8 cellular contexts compared by ENCODE assay signal in genomic region chr19:50728084-50728737, GRCh38. TPM values are rescaled to one million over a fixed set of nuclear protein-coding genes. Genes with fewer than 3 reads are reported as not detected.
DNase-seq lines count a peak whose midpoint lies in the region; ATAC-seq, FAIRE-seq and TF ChIP-seq lines count a peak whose summit lies in the region.

No MANE protein-coding gene starts in this region.

- H3K36me3 Mint-ChIP-seq in H9 (ENCODE audit: insufficient read depth in 1 of 3, low read depth in 3 of 3) (no peaks in the 10 kb centered on the region; a peak in 2 of 7 replicates), WTC11 (no peaks in the 10 kb centered on the region), chondrocyte (ENCODE audit: low read depth) (no peaks in the 10 kb centered on the region)

- H3K79me2 ChIP-seq in H9 (ENCODE audit: insufficient read depth, low read length) (no peaks in the 10 kb centered on the region), HepG2 (ENCODE audit: insufficient read depth, low read length) (no peaks in the 10 kb centered on the region), Karpas-422 (ENCODE audit: low read length) (no peaks in the 10 kb centered on the region)

- no peak for TF ChIP-seq POLR2A in HepG2 (IDR thresholded peaks at IDR 0.05; ENCODE audit: insufficient read depth in 1 of 2, low read depth in 2 of 2, low read length in 2 of 2)

- H3K9me3 ChIP-seq in H9 (ENCODE audit: control insufficient read depth, low read depth, low read length) (no peaks in the 10 kb centered on the region), HepG2 (ENCODE audit: low read length) (no peaks in the 10 kb centered on the region), Karpas-422 (ENCODE audit: low read length) (no peaks in the 10 kb centered on the region)

- no peaks in the 10 kb centered on the region; the same call in 1 of the 2 replicates for H3K4me1 ChIP-seq in H9 (ENCODE audit: insufficient read depth, low read length)
- no peaks in the 10 kb centered on the region for H3K4me1 ChIP-seq in HepG2 (ENCODE audit: insufficient read depth, low read length)
- peaks cover 9% of the 10 kb centered on the region for H3K4me1 ChIP-seq in Karpas-422 (ENCODE audit: low read length)

- H3T11ph ChIP-seq in H9 (ENCODE audit: low read length) = no peak overlapping the region

- no peak overlapping the region for H4K8ac ChIP-seq in H9 (replicated peaks; ENCODE audit: insufficient read length, low read depth, low read length)

- H4K20me1 ChIP-seq in H9 (ENCODE audit: control insufficient read depth, insufficient read depth, insufficient read length) (no peaks in the 10 kb centered on the region), HepG2 (ENCODE audit: insufficient read depth, low read length) (no peaks in the 10 kb centered on the region), Karpas-422 (ENCODE audit: insufficient read depth, low read depth, low read length) (no peaks in the 10 kb centered on the region)

- no peak for TF ChIP-seq CTCF in H9 (conservative IDR thresholded peaks at IDR 0.05)
- TF ChIP-seq CTCF in WTC11 (IDR thresholded peaks at IDR 0.05) = no peak
- no peak for TF ChIP-seq CTCF in chondrocyte (IDR thresholded peaks at IDR 0.05)
- TF ChIP-seq CTCF in HepG2 (CRISPR knock-in tag; IDR thresholded peaks at IDR 0.05) = no peak

- CTCF ChIA-PET in WTC11 (lab: Charles Lee) (interaction anchor here (0.6 to 1.7 kb wide), 16 partner anchors 23 to 402 kb away, joined by 3 to 12 read pairs (median 6); partner anchors contain the start of gene JOSD2), HepG2 (lab: Yijun Ruan, JAX; ENCODE audit: low intra/inter-chr PET ratio, low total read pairs) (no interaction called here)

- peak overlapping the region; percentile 35 for H3K18ac ChIP-seq in H9 (ENCODE audit: insufficient read length, low read depth, low read length)

- H3K4me2 ChIP-seq in H9 (ENCODE audit: insufficient read depth, insufficient read length, low read length) = peak overlapping the region; percentile 31
- H3K4me2 ChIP-seq in HepG2 (ENCODE audit: low read depth, low read length) = no peak overlapping the region
- H3K4me2 ChIP-seq in Karpas-422 (ENCODE audit: low read depth, low read length, poor library complexity, severe bottlenecking) = no peak overlapping the region

- H3K9ac ChIP-seq in H9 (ENCODE audit: extremely low read depth, insufficient read length, low read length) = no peak overlapping the region
- no peak overlapping the region for H3K9ac ChIP-seq in HepG2 (ENCODE audit: insufficient read depth, low read depth, low read length)
- no peak overlapping the region for H3K9ac ChIP-seq in Karpas-422 (ENCODE audit: low read length)

- H2AFZ ChIP-seq in H9 (ENCODE audit: low read length) (no peak overlapping the region), HepG2 (ENCODE audit: low read length) (no peak overlapping the region), Karpas-422 (ENCODE audit: low read length) (no peak overlapping the region)

- in situ Hi-C loops in HepG2 (cut with HindIII; ENCODE audit: extremely low pct_ligation_motif_present, low pct_unique_long_range_greater_than_20kb) = no loop called here

- DNase-seq in H9 (peak; percentile 99), WTC11 (ENCODE audit: low spot score) (peak; percentile 99), chondrocyte (ENCODE audit: low spot score) (no peak), HepG2 (ENCODE audit: low spot score) (peak; percentile 20), NCI-H2107 treated with DMSO at 0.1 percent for 48 hours (lab: John Stamatoyannopoulos, UW; ENCODE audit: unreplicated experiment) (no peak), Karpas-422 (no peak)
- DNase-seq in stimulated activated CD8-positive, alpha-beta memory T cell treated with anti-CD3 and anti-CD28 coated beads, Interleukin-15, amount 100 ng/mL, for 4 hours (ENCODE audit: low read depth in 2 of 2) = peak; percentile 71 to 81

- no peak overlapping the region for H3K23ac ChIP-seq in H9 (ENCODE audit: insufficient read length, low read depth, low read length)

- H3K27me3 ChIP-seq in H9 (ENCODE audit: insufficient read depth, low read length) (no peaks in the 10 kb centered on the region; the same call in 1 of the 2 replicates), HepG2 (ENCODE audit: control insufficient read depth in 1 of 2, insufficient read depth in 2 of 2, low read length in 2 of 2) (peaks cover 9 to 30% of the 10 kb centered on the region in 2 experiments), Karpas-422 (ENCODE audit: low read length) (no peaks in the 10 kb centered on the region)

- TF ChIP-seq EP300 in HepG2 (IDR thresholded peaks at IDR 0.05; ENCODE audit: low read depth in 2 of 2, low read length in 2 of 2) (no peak), HepG2 (CRISPR knock-in tag; IDR thresholded peaks at IDR 0.05; ENCODE audit: borderline replicate concordance) (no peak)

- H2BK20ac ChIP-seq in H9 (ENCODE audit: low read depth, low read length, poor library complexity, severe bottlenecking) = no peak overlapping the region

- TF ChIP-seq RAD21 in HepG2 (CRISPR knock-in tag; IDR thresholded peaks at IDR 0.05) = no peak

- no TSS peak for BruUV-seq in HepG2 (replicated peaks; lab: Mats Ljungman, UMichigan)

- H3K56ac ChIP-seq in H9 (ENCODE audit: insufficient read length, low read depth, low read length) = no peak overlapping the region

- H3K4me3 Mint-ChIP-seq in H9 (peak overlapping the region; percentile 50 to 70), WTC11 (peak overlapping the region; percentile 90), chondrocyte (ENCODE audit: unreplicated experiment) (peak overlapping the region; percentile 35)

- no peak overlapping the region for H2BK5ac ChIP-seq in H9 (ENCODE audit: insufficient read length, low read length)

- H3K4me1 Mint-ChIP-seq in H9 = peaks cover 23 to 36% of the 10 kb centered on the region in 2 experiments
- peaks cover 26% of the 10 kb centered on the region for H3K4me1 Mint-ChIP-seq in WTC11
- peaks cover 11% of the 10 kb centered on the region for H3K4me1 Mint-ChIP-seq in chondrocyte (ENCODE audit: low read depth)

- H3K27me3 Mint-ChIP-seq in H9 (ENCODE audit: low read depth) = peaks cover 45% of the 10 kb centered on the region
- H3K27me3 Mint-ChIP-seq in WTC11 (ENCODE audit: low read depth) = peaks cover 27% of the 10 kb centered on the region
- H3K27me3 Mint-ChIP-seq in chondrocyte (ENCODE audit: low read depth) = peaks cover 7% of the 10 kb centered on the region

- no peak overlapping the region for H3K14ac ChIP-seq in H9 (ENCODE audit: insufficient read depth, low read length)

- H2BK12ac ChIP-seq in H9 (ENCODE audit: insufficient read length, low read depth, low read length) = no peak overlapping the region

- POLR2A ChIA-PET in WTC11 (lab: Charles Lee) (interaction anchor here (1.0 to 1.1 kb wide), 2 partner anchors 11 to 53 kb away, joined by 3 to 4 read pairs; no protein-coding TSS in a partner anchor), HepG2 (lab: Yijun Ruan, JAX) (no interaction called here)

- no peak overlapping the region for H3K4ac ChIP-seq in H9 (ENCODE audit: low read depth, low read length)

- no CpG with 5 or more reads among the region's 39 CpGs for WGBS in H9 (ENCODE audit: extremely low coverage, insufficient read length, low lambda C conversion rate)
- 18% methylated on average over 20 of the region's 39 CpGs for WGBS in HepG2 (ENCODE audit: low lambda C conversion rate)

- H2BK120ac ChIP-seq in H9 (ENCODE audit: low read depth, low read length, poor library complexity, severe bottlenecking) = no peak overlapping the region

- no peak for FAIRE-seq in HepG2 (lab: Jason Lieb, UNC)

- ATAC-seq in WTC11 (peak; percentile 79), HepG2 (no peak), HG02610 (IDR thresholded peaks at IDR 0.05; ENCODE audit: unreplicated experiment) (no peak)

- H3K9me3 Mint-ChIP-seq in H9 = no peaks in the 10 kb centered on the region
- no peaks in the 10 kb centered on the region for H3K9me3 Mint-ChIP-seq in WTC11
- no peaks in the 10 kb centered on the region for H3K9me3 Mint-ChIP-seq in chondrocyte (ENCODE audit: low read depth)

- H3K36me3 ChIP-seq in HepG2 (replicated peaks in 1 of 2; ENCODE audit: control insufficient read depth in 1 of 2, insufficient read depth in 2 of 2, low read length in 2 of 2) (no peaks in the 10 kb centered on the region), Karpas-422 (ENCODE audit: insufficient read depth, low read length) (no peaks in the 10 kb centered on the region)

- H3K9me2 ChIP-seq in Karpas-422 (replicated peaks; ENCODE audit: insufficient read depth, low read length) = no peaks in the 10 kb centered on the region

- no peak overlapping the region; a peak in 1 of 6 replicates for H3K4me3 ChIP-seq in HepG2 (replicated peaks in 1 of 3; ENCODE audit: insufficient read depth in 1 of 3, low read depth in 2 of 3, low read length in 3 of 3)
- no peak overlapping the region for H3K4me3 ChIP-seq in Karpas-422 (ENCODE audit: low read length)

- no peak overlapping the region for H2BK15ac ChIP-seq in H9 (ENCODE audit: low read depth, low read length)

- H3K27ac ChIP-seq in H9 (ENCODE audit: insufficient read length, low read depth, low read length) (no peak overlapping the region), HepG2 (ENCODE audit: extremely low read length, insufficient read depth, low read length) (no peak overlapping the region), Karpas-422 (ENCODE audit: low read length) (no peak overlapping the region)

- no peak overlapping the region for H4K5ac ChIP-seq in H9 (ENCODE audit: insufficient read length, low read depth, low read length)

- intact Hi-C loops in HepG2 (cut with micrococcal nuclease; ENCODE audit: unreplicated experiment) = no loop called here

- no peaks in the 10 kb centered on the region for H3K23me2 ChIP-seq in H9 (ENCODE audit: insufficient read length, low read depth, low read length, poor library complexity, severe bottlenecking)

- H2AK5ac ChIP-seq in H9 (ENCODE audit: insufficient read length, low read length) = no peak overlapping the region

- H4K91ac ChIP-seq in H9 (ENCODE audit: insufficient read length, low read depth, low read length) = no peak overlapping the region

- peak overlapping the region; percentile 2 to 96 (median 76); a peak in 5 of 7 replicates for H3K27ac Mint-ChIP-seq in H9
- peak overlapping the region; percentile 98 for H3K27ac Mint-ChIP-seq in WTC11
- H3K27ac Mint-ChIP-seq in chondrocyte (ENCODE audit: unreplicated experiment) = no peak overlapping the region

- H3K79me1 ChIP-seq in H9 (ENCODE audit: insufficient read depth, low read depth, low read length, poor library complexity, severe bottlenecking) = no peaks in the 10 kb centered on the region

RNA-seq across cellular contexts. Expression of gene CLEC11A, which starts 5.0 kb away (rescaled TPM):
- total RNA-seq in H9 (2021) = 3.8 and 3.9 TPM in 2 replicates
- 7.6 to 9.5 TPM (median 8.2 TPM) in 3 replicates for total RNA-seq in WTC11 (2021)
- 2.9 to 5.4 TPM (median 5.1 TPM) in 3 replicates for total RNA-seq in chondrocyte
- total RNA-seq in HepG2 (2016; rRNA removed; fragmentation: Illumina TruSeq; extraction: Trizol) = not detected in 2 replicates
- not detected in 2 replicates for total RNA-seq in HepG2 (2016; cell fraction: cytosol; rRNA removed; fragmentation: Illumina TruSeq; extraction: Trizol; ENCODE audit: low read depth)
- not detected in 2 replicates for total RNA-seq in HepG2 (2016; cell fraction: insoluble cytoplasmic fraction; rRNA removed; fragmentation: Illumina TruSeq; extraction: Trizol)
- not detected in 2 replicates for total RNA-seq in HepG2 (2016; cell fraction: membrane; rRNA removed; fragmentation: Illumina TruSeq; extraction: Trizol)
- not detected in 2 replicates for total RNA-seq in HepG2 (2016; cell fraction: nucleus; rRNA removed; fragmentation: Illumina TruSeq; extraction: Trizol)
- not detected in 2 replicates for polyA plus RNA-seq in HepG2 (2011; rRNA removed)
- polyA plus RNA-seq in HepG2 (2011; cell fraction: cytosol; rRNA removed) = not detected in 2 replicates
- not detected in 2 replicates for polyA plus RNA-seq in HepG2 (2011; cell fraction: nucleus; rRNA removed)
- polyA plus RNA-seq in HepG2 (2012) = not detected in 2 replicates
- polyA plus RNA-seq in HepG2 (2016; cell fraction: cytosol; fragmentation: Illumina TruSeq; extraction: Trizol; ENCODE audit: low read depth) = not detected in 2 replicates
- not detected in 2 replicates for polyA plus RNA-seq in HepG2 (2016; cell fraction: insoluble cytoplasmic fraction; fragmentation: Illumina TruSeq; extraction: Trizol; ENCODE audit: low read depth)
- not detected in 2 replicates for polyA plus RNA-seq in HepG2 (2016; cell fraction: membrane; fragmentation: Illumina TruSeq; extraction: Trizol; ENCODE audit: low read depth)
- not detected in 2 replicates for polyA plus RNA-seq in HepG2 (2016; cell fraction: nucleus; fragmentation: Illumina TruSeq; extraction: Trizol; ENCODE audit: insufficient read depth, low read depth)
- not detected in 2 replicates for polyA minus RNA-seq in HepG2 (2011; rRNA and poly(A)+ RNA removed; ENCODE audit: low replicate concordance)
- polyA minus RNA-seq in HepG2 (2011; cell fraction: cytosol; rRNA and poly(A)+ RNA removed) = not detected in 2 replicates
- polyA minus RNA-seq in HepG2 (2011; cell fraction: nucleus; rRNA and poly(A)+ RNA removed) = not detected in 2 replicates
- 0.47 and 1.6 TPM in 2 replicates for total RNA-seq in Karpas-422 (2014; rRNA removed; shearing (Covaris generic); ENCODE audit: low replicate concordance)

RNA-seq across cellular contexts. Expression of gene SHANK1, which starts 8.6 kb away (rescaled TPM):
- total RNA-seq in H9 (2021) = 1.4 and 1.7 TPM in 2 replicates
- total RNA-seq in WTC11 (2021) = 3.9 to 8.7 TPM (median 5.0 TPM) in 3 replicates
- 0.27 to 0.65 TPM (median 0.41 TPM) in 3 replicates for total RNA-seq in chondrocyte
- total RNA-seq in HepG2 (2016; rRNA removed; fragmentation: Illumina TruSeq; extraction: Trizol) = not detected in 2 replicates
- not detected in 2 replicates for total RNA-seq in HepG2 (2016; cell fraction: cytosol; rRNA removed; fragmentation: Illumina TruSeq; extraction: Trizol; ENCODE audit: low read depth)
- not detected in 2 replicates for total RNA-seq in HepG2 (2016; cell fraction: insoluble cytoplasmic fraction; rRNA removed; fragmentation: Illumina TruSeq; extraction: Trizol)
- total RNA-seq in HepG2 (2016; cell fraction: membrane; rRNA removed; fragmentation: Illumina TruSeq; extraction: Trizol) = not detected in 2 replicates
- total RNA-seq in HepG2 (2016; cell fraction: nucleus; rRNA removed; fragmentation: Illumina TruSeq; extraction: Trizol) = not detected in 2 replicates
- not detected in 2 replicates for polyA plus RNA-seq in HepG2 (2011; rRNA removed)
- not detected in 2 replicates for polyA plus RNA-seq in HepG2 (2011; cell fraction: cytosol; rRNA removed)
- not detected in 2 replicates for polyA plus RNA-seq in HepG2 (2011; cell fraction: nucleus; rRNA removed)
- not detected in 2 replicates for polyA plus RNA-seq in HepG2 (2012)
- polyA plus RNA-seq in HepG2 (2016; cell fraction: cytosol; fragmentation: Illumina TruSeq; extraction: Trizol; ENCODE audit: low read depth) = not detected in 2 replicates
- polyA plus RNA-seq in HepG2 (2016; cell fraction: insoluble cytoplasmic fraction; fragmentation: Illumina TruSeq; extraction: Trizol; ENCODE audit: low read depth) = not detected in 2 replicates
- not detected in 2 replicates for polyA plus RNA-seq in HepG2 (2016; cell fraction: membrane; fragmentation: Illumina TruSeq; extraction: Trizol; ENCODE audit: low read depth)
- polyA plus RNA-seq in HepG2 (2016; cell fraction: nucleus; fragmentation: Illumina TruSeq; extraction: Trizol; ENCODE audit: insufficient read depth, low read depth) = not detected in 2 replicates
- polyA minus RNA-seq in HepG2 (2011; rRNA and poly(A)+ RNA removed; ENCODE audit: low replicate concordance) = not detected in 2 replicates
- polyA minus RNA-seq in HepG2 (2011; cell fraction: cytosol; rRNA and poly(A)+ RNA removed) = not detected in 2 replicates
- not detected in 2 replicates for polyA minus RNA-seq in HepG2 (2011; cell fraction: nucleus; rRNA and poly(A)+ RNA removed)
- not detected in 2 replicates for total RNA-seq in Karpas-422 (2014; rRNA removed; shearing (Covaris generic); ENCODE audit: low replicate concordance)

RNA-seq across cellular contexts. Expression of gene GPR32, which starts 42.1 kb away (rescaled TPM):
- total RNA-seq in H9 (2021) = not detected in 2 replicates
- not detected in 3 replicates for total RNA-seq in WTC11 (2021)
- total RNA-seq in chondrocyte = not detected in 3 replicates
- total RNA-seq in HepG2 (2016; rRNA removed; fragmentation: Illumina TruSeq; extraction: Trizol) = not detected in 2 replicates
- total RNA-seq in HepG2 (2016; cell fraction: cytosol; rRNA removed; fragmentation: Illumina TruSeq; extraction: Trizol; ENCODE audit: low read depth) = not detected in 2 replicates
- not detected in 2 replicates for total RNA-seq in HepG2 (2016; cell fraction: insoluble cytoplasmic fraction; rRNA removed; fragmentation: Illumina TruSeq; extraction: Trizol)
- not detected in 2 replicates for total RNA-seq in HepG2 (2016; cell fraction: membrane; rRNA removed; fragmentation: Illumina TruSeq; extraction: Trizol)
- not detected in 2 replicates for total RNA-seq in HepG2 (2016; cell fraction: nucleus; rRNA removed; fragmentation: Illumina TruSeq; extraction: Trizol)
- polyA plus RNA-seq in HepG2 (2011; rRNA removed) = not detected in 2 replicates
- not detected in 2 replicates for polyA plus RNA-seq in HepG2 (2011; cell fraction: cytosol; rRNA removed)
- not detected in 2 replicates for polyA plus RNA-seq in HepG2 (2011; cell fraction: nucleus; rRNA removed)
- polyA plus RNA-seq in HepG2 (2012) = not detected in 2 replicates
- not detected in 2 replicates for polyA plus RNA-seq in HepG2 (2016; cell fraction: cytosol; fragmentation: Illumina TruSeq; extraction: Trizol; ENCODE audit: low read depth)
- polyA plus RNA-seq in HepG2 (2016; cell fraction: insoluble cytoplasmic fraction; fragmentation: Illumina TruSeq; extraction: Trizol; ENCODE audit: low read depth) = not detected in 2 replicates
- not detected in 2 replicates for polyA plus RNA-seq in HepG2 (2016; cell fraction: membrane; fragmentation: Illumina TruSeq; extraction: Trizol; ENCODE audit: low read depth)
- polyA plus RNA-seq in HepG2 (2016; cell fraction: nucleus; fragmentation: Illumina TruSeq; extraction: Trizol; ENCODE audit: insufficient read depth, low read depth) = not detected in 2 replicates
- 0.16 TPM in 1 of 2 replicates, not detected in the other for polyA minus RNA-seq in HepG2 (2011; rRNA and poly(A)+ RNA removed; ENCODE audit: low replicate concordance)
- polyA minus RNA-seq in HepG2 (2011; cell fraction: cytosol; rRNA and poly(A)+ RNA removed) = not detected in 2 replicates
- polyA minus RNA-seq in HepG2 (2011; cell fraction: nucleus; rRNA and poly(A)+ RNA removed) = not detected in 2 replicates
- not detected in 2 replicates for total RNA-seq in Karpas-422 (2014; rRNA removed; shearing (Covaris generic); ENCODE audit: low replicate concordance)

Comparison
In these comparisons a context has a peak if more than half of its experiments do, and no peak if none do; other contexts are left out.
1. DNase-seq: peak in H9 (single experiment), WTC11 (single experiment), HepG2 (single experiment) and stimulated activated CD8-positive, alpha-beta memory T cell treated with anti-CD3 and anti-CD28 coated beads, Interleukin-15, amount 100 ng/mL, for 4 hours (2 of 2); none in chondrocyte (single experiment), NCI-H2107 treated with DMSO at 0.1 percent for 48 hours (single experiment) and Karpas-422 (single experiment).
2. H3K4me3 Mint-ChIP-seq: peak in every context shown above with its lines; median percentile 90 in WTC11; 60 in H9; 35 in chondrocyte.